28 cellular contexts compared by ENCODE assay signal in genomic region chr15:73352082-73352481, GRCh38. TPM values are rescaled to one million over a fixed set of nuclear protein-coding genes. Genes with fewer than 3 reads are reported as not detected.
DNase-seq lines count a peak whose midpoint lies in the region; FAIRE-seq and TF ChIP-seq lines count a peak whose summit lies in the region.
"Had no signal": no experiment of that assay in that cellular context is flagged by ENCODE, and none has a peak within 500 bp of the region (broad histone marks: within the 10 kb centered on the region; RNA-seq: fewer than 3 reads in every experiment).

No MANE protein-coding gene starts in this region.

- H2AFZ ChIP-seq in GM23248 (no peak overlapping the region), H1 (ENCODE audit: low read length) (no peak overlapping the region), osteoblast (ENCODE audit: low read length) (no peak overlapping the region)
- H2AFZ ChIP-seq: GM23338 had no signal

- H3K27me3 ChIP-seq in GM23248 (replicated peaks; ENCODE audit: insufficient read depth) = peaks cover 27% of the 10 kb centered on the region
- H3K27me3 ChIP-seq in H1 (replicated peaks in 1 of 4; ENCODE audit: control insufficient read depth in 3 of 4, extremely low read depth in 1 of 4, insufficient read depth in 3 of 4, low read length in 3 of 4) = no peaks in the 10 kb centered on the region
- H3K27me3 ChIP-seq in osteoblast (ENCODE audit: insufficient read depth, low read length) = peaks cover 17% of the 10 kb centered on the region

- FAIRE-seq in H1 (lab: Jason Lieb, UNC) = no peak
- FAIRE-seq: endothelial cell of umbilical vein, K562, TTC549 had no signal

- H3F3A ChIP-seq in GM23248 (ENCODE audit: insufficient read depth) = no peaks in the 10 kb centered on the region

- no peak for TF ChIP-seq EP300 in H1 (IDR thresholded peaks at IDR 0.05; ENCODE audit: borderline replicate concordance in 1 of 2, low read depth in 2 of 2, low read length in 2 of 2)

- no peak overlapping the region for H2BK15ac ChIP-seq in H1 (ENCODE audit: low read length)

- CTCF ChIA-PET in H1 (lab: Charles Lee; ENCODE audit: partially characterized antibody) = interaction anchor here (0.6 kb wide), 1 partner anchor 961 kb away, joined by 3 read pairs; no protein-coding TSS in a partner anchor

- no peak for TF ChIP-seq CTCF in H1 (IDR thresholded peaks at IDR 0.05; ENCODE audit: control extremely low read depth in 1 of 3, insufficient read depth in 1 of 3, low read depth in 1 of 3, low read length in 3 of 3)
- no peak for TF ChIP-seq CTCF in osteoblast (IDR thresholded peaks at IDR 0.05; ENCODE audit: extremely low read depth, low read depth, low read length)

- no peak overlapping the region for H4K8ac ChIP-seq in H1 (ENCODE audit: extremely low read depth, insufficient read depth, low read length)

- no peaks in the 10 kb centered on the region for H3K9me2 ChIP-seq in GM23248 (ENCODE audit: insufficient read depth)

- H4K5ac ChIP-seq in H1 (ENCODE audit: insufficient read length, low read depth, low read length) = no peak overlapping the region

- H3K9me3 ChIP-seq in GM23248 (ENCODE audit: low read depth) (no peaks in the 10 kb centered on the region), H1 (ENCODE audit: insufficient read depth in 2 of 2, low read depth in 1 of 2, low read length in 1 of 2) (no peaks in the 10 kb centered on the region), osteoblast (ENCODE audit: low read depth, low read length) (no peaks in the 10 kb centered on the region)
- H3K9me3 ChIP-seq: gastroesophageal sphincter had no signal

- no peaks in the 10 kb centered on the region for H4K20me1 ChIP-seq in GM23248 (ENCODE audit: insufficient read depth)
- peaks cover 27 to 34% of the 10 kb centered on the region in 2 experiments for H4K20me1 ChIP-seq in H1 (replicated peaks in 1 of 2; ENCODE audit: control insufficient read depth in 1 of 2, insufficient read depth in 2 of 2, low read length in 2 of 2)
- no peaks in the 10 kb centered on the region for H4K20me1 ChIP-seq in osteoblast (ENCODE audit: insufficient read depth, low read length)

- H3K56ac ChIP-seq in H1 (replicated peaks; ENCODE audit: insufficient read length, low read depth, low read length) = no peak overlapping the region

- H2BK120ac ChIP-seq in H1 (replicated peaks; ENCODE audit: low read depth, low read length) = no peak overlapping the region

- H3K27ac ChIP-seq in GM23248 (no peak overlapping the region), H1 (ENCODE audit: low read depth, low read length) (no peak overlapping the region), substantia nigra (ENCODE audit: low read depth, low read length, poor library complexity, severe bottlenecking) (no peak overlapping the region), osteoblast (ENCODE audit: low read depth, low read length) (no peak overlapping the region)
- H3K27ac ChIP-seq: C4-2B, gastroesophageal sphincter had no signal

- no peak overlapping the region for H2BK5ac ChIP-seq in H1 (ENCODE audit: low read depth, low read length)

- H3K23me2 ChIP-seq in H1 (ENCODE audit: low read depth, low read length) = no peaks in the 10 kb centered on the region

- peaks cover 13% of the 10 kb centered on the region for H3K79me1 ChIP-seq in H1 (ENCODE audit: low read depth, low read length)

- H3K9ac ChIP-seq in GM23248 (no peak overlapping the region), H1 (replicated peaks in 1 of 4; ENCODE audit: extremely low read depth in 1 of 4, low read depth in 3 of 4, low read length in 3 of 4) (no peak overlapping the region)

- no peak overlapping the region for H3K4me2 ChIP-seq in GM23248 (ENCODE audit: unreplicated experiment)
- no peak overlapping the region for H3K4me2 ChIP-seq in H1 (ENCODE audit: insufficient read depth in 1 of 2, low read depth in 2 of 2, low read length in 2 of 2)
- H3K4me2 ChIP-seq in osteoblast (ENCODE audit: insufficient read depth, low read length) = no peak overlapping the region
- H3K4me2 ChIP-seq: GM23338 had no signal

- H2AK5ac ChIP-seq in H1 (ENCODE audit: low read depth, low read length) = no peak overlapping the region

- H2BK12ac ChIP-seq in H1 (ENCODE audit: low read depth, low read length) = 0 out of 2 replicates have a peak overlapping the region, but pooled peaks have one; percentile 46

- H3K4me1 ChIP-seq in GM23248 (ENCODE audit: insufficient read depth) (no peaks in the 10 kb centered on the region), H1 (replicated peaks in 1 of 4; ENCODE audit: control insufficient read depth in 3 of 4, insufficient read depth in 4 of 4, low read length in 3 of 4) (peaks cover 3 to 26% (median 8%) of the 10 kb centered on the region in 4 experiments), osteoblast (ENCODE audit: insufficient read depth, low read length) (no peaks in the 10 kb centered on the region)
- H3K4me1 ChIP-seq: gastroesophageal sphincter had no signal

- H3K4ac ChIP-seq in H1 (replicated peaks; ENCODE audit: insufficient read length, low read depth, low read length) = no peak overlapping the region

- POLR2A ChIA-PET in H1 (lab: Charles Lee; ENCODE audit: partially characterized antibody) = no interaction called here

- no peak for TF ChIP-seq POLR2A in H1 (IDR thresholded peaks at IDR 0.05; ENCODE audit: control extremely low read depth in 1 of 2, low read depth in 2 of 2, low read length in 2 of 2)

- H3K14ac ChIP-seq in H1 (ENCODE audit: insufficient read length) = no peak overlapping the region

- no peak overlapping the region for H3K23ac ChIP-seq in H1 (ENCODE audit: insufficient read length)

- H2BK20ac ChIP-seq in H1 (ENCODE audit: low read length) = no peak overlapping the region

- H3K79me2 ChIP-seq in GM23248 (ENCODE audit: insufficient read depth) = no peaks in the 10 kb centered on the region
- H3K79me2 ChIP-seq in H1 (ENCODE audit: control insufficient read depth in 1 of 2, insufficient read depth in 2 of 2, low read length in 2 of 2) = peaks cover 0 to 83% of the 10 kb centered on the region in 2 experiments; a peak in 3 of 4 replicates
- no peaks in the 10 kb centered on the region for H3K79me2 ChIP-seq in osteoblast (ENCODE audit: insufficient read depth, low read length)

- no peak for TF ChIP-seq RAD21 in H1 (IDR thresholded peaks at IDR 0.05 in 1 of 2, conservative IDR thresholded peaks at IDR 0.05 in 1 of 2; ENCODE audit: low read depth in 2 of 2, low read length in 2 of 2)

- WGBS in GM23248 (ENCODE audit: low coverage in 1 of 2, low lambda C conversion rate in 2 of 2, missing lambda C conversion rate in 2 of 2), 2 experiments = 27 to 37% methylated on average over 10 of the region's 10 CpGs
- WGBS in H1 (ENCODE audit: extremely low coverage in 1 of 2, insufficient coverage in 1 of 2, insufficient read length in 1 of 2, insufficient replicate concordance in 2 of 2, low coverage in 1 of 2, low lambda C conversion rate in 2 of 2, missing lambda C conversion rate in 1 of 2), 2 experiments = 92% methylated on average over 10 of the region's 10 CpGs; no CpG with 5 or more reads in 1 of the 2 experiments

- H3K36me3 ChIP-seq in GM23248 (ENCODE audit: low read depth) (no peaks in the 10 kb centered on the region), H1 (ENCODE audit: control insufficient read depth in 2 of 4, insufficient read depth in 4 of 4, low read length in 3 of 4) (no peaks in the 10 kb centered on the region; a peak in 1 of 8 replicates), osteoblast (ENCODE audit: insufficient read depth, low read length) (no peaks in the 10 kb centered on the region)
- H3K36me3 ChIP-seq: gastroesophageal sphincter had no signal

- H4K91ac ChIP-seq in H1 (replicated peaks; ENCODE audit: insufficient read length, low read length) = no peak overlapping the region

- in situ Hi-C loops in GM23248 (cut with MboI) = no loop called here

- DNase-seq in GM23248 (peak; percentile 29), H1 (ENCODE audit: low read depth in 1 of 2, low spot score in 2 of 2) (no peak), inferior parietal cortex (ENCODE audit: extremely low spot score) (peak; percentile 20), substantia nigra (lab: John Stamatoyannopoulos, UW) (peak in 28 of 49 donors; percentile 1 to 50 (median 18)), NCI-H524 (lab: John Stamatoyannopoulos, UW) (no peak), osteoblast (ENCODE audit: insufficient read length, low spot score, missing footprints) (no peak), NCI-H345 treated with DMSO at 0.1 percent for 48 hours (lab: John Stamatoyannopoulos, UW; ENCODE audit: unreplicated experiment) (no peak), HK-2 (ENCODE audit: unreplicated experiment) (no peak)
- DNase-seq: activated CD4-positive, alpha-beta memory T cell treated with anti-CD3 and anti-CD28 coated beads for 36 hours; activated naive CD4-positive, alpha-beta T cell; DMS79 treated with DMSO at 0.1 percent for 48 hours; immature natural killer cell; naive thymus-derived CD4-positive, alpha-beta T cell; NCI-H1105; NCI-H187; NCI-H510A had no signal

- H3K4me3 ChIP-seq in GM23248 = no peak overlapping the region
- no peak overlapping the region for H3K4me3 ChIP-seq in H1 (ENCODE audit: extremely low read depth in 1 of 4, insufficient read depth in 2 of 4, low read depth in 3 of 4, low read length in 4 of 4)
- H3K4me3 ChIP-seq in osteoblast (ENCODE audit: insufficient read depth, low read length) = no peak overlapping the region
- H3K4me3 ChIP-seq: gastroesophageal sphincter, GM23338, K562 had no signal

- H3K18ac ChIP-seq in H1 (ENCODE audit: extremely low read depth, low read length) = no peak overlapping the region

TF ChIP-seq in H1, 55 proteins besides CTCF, POLR2A, EP300 and RAD21:
- TF ChIP-seq, protein P1, sequence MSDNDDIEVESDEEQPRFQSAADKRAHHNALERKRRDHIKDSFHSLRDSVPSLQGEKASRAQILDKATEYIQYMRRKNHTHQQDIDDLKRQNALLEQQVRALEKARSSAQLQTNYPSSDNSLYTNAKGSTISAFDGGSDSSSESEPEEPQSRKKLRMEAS (IDR thresholded peaks at IDR 0.05) = no peak
- TF ChIP-seq TCF12 (IDR thresholded peaks at IDR 0.05; ENCODE audit: low read depth, low read length) (no peak), TEAD4 (IDR thresholded peaks at IDR 0.05; ENCODE audit: low read depth, low read length) (peak; percentile 34; the same call in 1 of the 2 replicates)

RNA-seq across cellular contexts. Expression of gene HCN4, which starts 16.7 kb away (rescaled TPM):
- not detected in 2 replicates for total RNA-seq in GM23248 (2014; rRNA removed; shearing (Covaris generic))
- polyA plus RNA-seq in GM23248 (2016; fragmentation: Nextera tagmentation; extraction: Ambion mirVana) (0.03 TPM in 1 of 2 replicates, not detected in the other), H1 (2011; rRNA removed) (3.7 and 4.1 TPM in 2 replicates)
- total RNA-seq in H1 (2021; fragmentation: NEBNext Ultra II Directional; extraction: Animal tissue kit (Norgen Biotek cat#: 25700)) = 8.5 and 9.3 TPM in 2 replicates
- polyA plus RNA-seq in H1 (2011; cell fraction: cytosol; rRNA removed) = 1.8 TPM
- 4.5 TPM for polyA plus RNA-seq in H1 (2011; cell fraction: nucleus; rRNA removed)
- 8.5 to 11.8 TPM (median 9.7 TPM) in 4 replicates for polyA plus RNA-seq in H1 (2012, experiment 1 of 2)
- polyA plus RNA-seq in H1 (2012, experiment 2 of 2) = 8.7 TPM
- polyA plus RNA-seq in H1 (2013, experiment 1 of 2) = 5.8 TPM
- polyA plus RNA-seq in H1 (2013, experiment 2 of 2) = 6.7 TPM
- polyA minus RNA-seq in H1 (2011; rRNA and poly(A)+ RNA removed) = 5.0 and 5.7 TPM in 2 replicates
- 4.4 TPM for polyA minus RNA-seq in H1 (2011; cell fraction: cytosol; rRNA and poly(A)+ RNA removed)
- 7.2 TPM for polyA minus RNA-seq in H1 (2011; cell fraction: nucleus; rRNA and poly(A)+ RNA removed)
- total RNA-seq in osteoblast = not detected in 2 replicates
- total RNA-seq: activated CD4-positive, alpha-beta memory T cell treated with anti-CD3 and anti-CD28 coated beads for 36 hours; endothelial cell of umbilical vein; fibroblast of lung; K562; left lobe of liver; MCF 10A; mesenteric fat pad; pulmonary artery endothelial cell had no signal
- polyA plus RNA-seq: AG04450; fibroblast of lung; immature natural killer cell; K562; naive thymus-derived CD4-positive, alpha-beta T cell had no signal

Comparison
In these comparisons a context has a peak if more than half of its experiments do, and no peak if none do; other contexts are left out.
1. DNase-seq: peak in GM23248 (single experiment), inferior parietal cortex (single experiment) and substantia nigra (28 of 49); none in H1 (0 of 2), NCI-H524 (0 of 2), osteoblast (single experiment), NCI-H345 treated with DMSO at 0.1 percent for 48 hours (single experiment) and HK-2 (single experiment).